9 cellular contexts compared by ENCODE assay signal in genomic region chr16:31453255-31454204, GRCh38. TPM values are rescaled to one million over a fixed set of nuclear protein-coding genes. Genes with fewer than 3 reads are reported as not detected.
DNase-seq lines count a peak whose midpoint lies in the region; ATAC-seq, FAIRE-seq and TF ChIP-seq lines count a peak whose summit lies in the region.
"Had no signal": no experiment of that assay in that cellular context is flagged by ENCODE, and none has a peak within 500 bp of the region (broad histone marks: within the 10 kb centered on the region; RNA-seq: fewer than 3 reads in every experiment).

No MANE protein-coding gene starts in this region.

- no peaks in the 10 kb centered on the region for H3K27me3 ChIP-seq in trophoblast cell (ENCODE audit: insufficient read depth, low read length)

- peak overlapping the region; percentile 25 for H2BK12ac ChIP-seq in trophoblast cell (ENCODE audit: low read length)

- H3K4me1 ChIP-seq in trophoblast cell (ENCODE audit: control insufficient read depth in 1 of 2, insufficient read depth in 2 of 2, low read length in 2 of 2): peaks cover 27 to 41% of the 10 kb centered on the region in 2 experiments

- no peak overlapping the region for H2BK120ac ChIP-seq in trophoblast cell (ENCODE audit: insufficient read depth, low read length, poor library complexity)

- TF ChIP-seq CTCF in RWPE1 (conservative IDR thresholded peaks at IDR 0.05; ENCODE audit: low read depth): no peak
- no peak for TF ChIP-seq CTCF in fibroblast of the aortic adventitia (IDR thresholded peaks at IDR 0.05; ENCODE audit: insufficient read depth, low read length)

- peak overlapping the region; percentile 37 for H3K14ac ChIP-seq in trophoblast cell (ENCODE audit: low read length)

- peaks cover 2% of the 10 kb centered on the region for H3K9me3 ChIP-seq in trophoblast cell (ENCODE audit: insufficient read depth, low read depth, low read length)

- POLR2A ChIA-PET in RWPE1 (lab: Yijun Ruan, JAX; ENCODE audit: low non-redundant PET): interaction anchor here (0.6 to 0.7 kb wide), 3 partner anchors 13 to 147 kb away, joined by 3 to 4 read pairs (median 3); no protein-coding TSS in a partner anchor

- H3K79me2 ChIP-seq in trophoblast cell (ENCODE audit: control insufficient read depth, insufficient read depth, low read length, poor library complexity): peaks cover 13% of the 10 kb centered on the region

- no peak overlapping the region for H3K4me3 Mint-ChIP-seq in activated naive CD4-positive, alpha-beta T cell treated with anti-CD3 and anti-CD28 coated beads, Interleukin-2, amount 10 ng/mL, durations not matched to agents 7 days and 5 days

- H3K27me3 Mint-ChIP-seq in activated naive CD4-positive, alpha-beta T cell treated with anti-CD3 and anti-CD28 coated beads, Interleukin-2, amount 10 ng/mL, durations not matched to agents 7 days and 5 days: no peaks in the 10 kb centered on the region

- peak overlapping the region; percentile 51 for H3K4me2 ChIP-seq in trophoblast cell (ENCODE audit: low read length)

- no peak overlapping the region for H2BK5ac ChIP-seq in trophoblast cell (ENCODE audit: low read depth, low read length, poor library complexity)

- H4K8ac ChIP-seq in trophoblast cell (ENCODE audit: low read depth, low read length): peak overlapping the region; percentile 36

- no CpG with 5 or more reads among the region's 20 CpGs for WGBS in trophoblast cell (ENCODE audit: extremely low coverage, insufficient coverage, insufficient read length)

- H2AFZ ChIP-seq in trophoblast cell (ENCODE audit: insufficient read depth, low read length, poor library complexity): no peak overlapping the region

- FAIRE-seq in urothelium cell line (lab: Jason Lieb, UNC): no peak

- no peak overlapping the region for H3K4ac ChIP-seq in trophoblast cell (ENCODE audit: low read depth, low read length)

- peak overlapping the region; percentile 100 for H3K27ac ChIP-seq in RWPE1
- H3K27ac ChIP-seq in trophoblast cell (ENCODE audit: low read depth, low read length): peak overlapping the region; percentile 80

- peaks cover 28% of the 10 kb centered on the region for H3K36me3 Mint-ChIP-seq in activated naive CD4-positive, alpha-beta T cell treated with anti-CD3 and anti-CD28 coated beads, Interleukin-2, amount 10 ng/mL, durations not matched to agents 7 days and 5 days

- peaks cover 47% of the 10 kb centered on the region for H3K4me1 Mint-ChIP-seq in activated naive CD4-positive, alpha-beta T cell treated with anti-CD3 and anti-CD28 coated beads, Interleukin-2, amount 10 ng/mL, durations not matched to agents 7 days and 5 days

- ATAC-seq in HG03442 (IDR thresholded peaks at IDR 0.05; ENCODE audit: unreplicated experiment): no peak

- H3K23ac ChIP-seq in trophoblast cell (ENCODE audit: low read length): no peak overlapping the region

- H4K91ac ChIP-seq in trophoblast cell (ENCODE audit: low read depth, low read length): no peak overlapping the region

- H2AK5ac ChIP-seq in trophoblast cell (ENCODE audit: low read length): peak overlapping the region; percentile 26

- peak overlapping the region; percentile 41 for H3K18ac ChIP-seq in trophoblast cell (ENCODE audit: low read length)

- DNase-seq in ELF-1 (ENCODE audit: low read depth, low spot score) (peak; percentile 85), RWPE1 (ENCODE audit: low spot score) (peak; percentile 35), fibroblast of the aortic adventitia (ENCODE audit: low read depth) (peak; percentile 71), trophoblast cell (peak; percentile 63), urothelium cell line (ENCODE audit: low spot score) (no peak), DMS79 treated with DMSO at 0.1 percent for 48 hours (lab: John Stamatoyannopoulos, UW) (no peak)
- DNase-seq in activated naive CD4-positive, alpha-beta T cell treated with anti-CD3 and anti-CD28 coated beads, Interleukin-2, amount 10 ng/mL, durations not matched to agents 7 days and 5 days: no peak

- H3K79me1 ChIP-seq in trophoblast cell (ENCODE audit: low read length): peaks cover 12% of the 10 kb centered on the region

- H3K27ac Mint-ChIP-seq in activated naive CD4-positive, alpha-beta T cell treated with anti-CD3 and anti-CD28 coated beads, Interleukin-2, amount 10 ng/mL, durations not matched to agents 7 days and 5 days: no peak overlapping the region

- H3K9me3 Mint-ChIP-seq in activated naive CD4-positive, alpha-beta T cell treated with anti-CD3 and anti-CD28 coated beads, Interleukin-2, amount 10 ng/mL, durations not matched to agents 7 days and 5 days: no peaks in the 10 kb centered on the region

- CTCF ChIA-PET in RWPE1 (lab: Yijun Ruan, JAX): interaction anchor here (0.5 to 0.6 kb wide), 3 partner anchors 311 to 471 kb away, joined by 3 to 4 read pairs (median 3); no protein-coding TSS in a partner anchor
- CTCF ChIA-PET in activated naive CD4-positive, alpha-beta T cell treated with anti-CD3 and anti-CD28 coated beads, Interleukin-2, amount 10 ng/mL, durations not matched to agents 7 days and 5 days (lab: Charles Lee): interaction anchor here (0.6 to 2.5 kb wide), 2 partner anchors 11 to 155 kb away, joined by 4 to 15 read pairs; partner anchors contain the start of gene ZNF843

- H3K4me3 ChIP-seq in fibroblast of the aortic adventitia (ENCODE audit: low read depth, low read length) (peak overlapping the region; percentile 25), trophoblast cell (ENCODE audit: low read depth, low read length) (no peak overlapping the region)

- H3K36me3 ChIP-seq in trophoblast cell (ENCODE audit: control insufficient read depth in 1 of 2, insufficient read depth in 2 of 2, low read length in 2 of 2): peaks cover 3 to 4% of the 10 kb centered on the region in 2 experiments

- no peak overlapping the region for H3K9ac ChIP-seq in trophoblast cell (ENCODE audit: low read length)

- no peak overlapping the region for H4K12ac ChIP-seq in trophoblast cell (ENCODE audit: low read depth, low read length)

RNA-seq across cellular contexts. Expression of gene ARMC5, which starts 5.8 kb away (rescaled TPM):
- 7.4 and 16.9 TPM in 2 replicates for total RNA-seq in fibroblast of the aortic adventitia (ENCODE audit: low replicate concordance)
- polyA plus RNA-seq in trophoblast cell (2013): 6.8 and 7.5 TPM in 2 replicates

RNA-seq across cellular contexts. Expression of gene ZNF843, which starts 10.9 kb away (rescaled TPM):
- 0.25 and 0.99 TPM in 2 replicates for total RNA-seq in fibroblast of the aortic adventitia (ENCODE audit: low replicate concordance)
- polyA plus RNA-seq in trophoblast cell (2013): 0.53 and 0.70 TPM in 2 replicates

RNA-seq across cellular contexts. Expression of gene TGFB1I1, which starts 18.4 kb away (rescaled TPM):
- 30.3 and 56.7 TPM in 2 replicates for total RNA-seq in fibroblast of the aortic adventitia (ENCODE audit: low replicate concordance)
- 37.9 and 42.2 TPM in 2 replicates for polyA plus RNA-seq in trophoblast cell (2013)

RNA-seq across cellular contexts. Expression of gene COX6A2, which starts 25.4 kb away (rescaled TPM):
- not detected in 2 replicates for total RNA-seq in fibroblast of the aortic adventitia (ENCODE audit: low replicate concordance)
- not detected in 2 replicates for polyA plus RNA-seq in trophoblast cell (2013)
- total RNA-seq: pulmonary artery endothelial cell had no signal

RNA-seq across cellular contexts. Expression of gene SLC5A2, which starts 29.4 kb away (rescaled TPM):
- total RNA-seq in fibroblast of the aortic adventitia (ENCODE audit: low replicate concordance): not detected in 2 replicates
- not detected in 2 replicates for polyA plus RNA-seq in trophoblast cell (2013)
- total RNA-seq: pulmonary artery endothelial cell had no signal

Comparison
In these comparisons a context has a peak if more than half of its experiments do, and no peak if none do; other contexts are left out.
1. DNase-seq: peak in ELF-1 (single experiment), RWPE1 (single experiment), fibroblast of the aortic adventitia (single experiment) and trophoblast cell (2 of 2); none in activated naive CD4-positive, alpha-beta T cell treated with anti-CD3 and anti-CD28 coated beads, Interleukin-2, amount 10 ng/mL, durations not matched to agents 7 days and 5 days (single experiment), urothelium cell line (single experiment) and DMS79 treated with DMSO at 0.1 percent for 48 hours (single experiment).